8 cellular contexts compared by ENCODE assay signal in the genomic region with DNA sequence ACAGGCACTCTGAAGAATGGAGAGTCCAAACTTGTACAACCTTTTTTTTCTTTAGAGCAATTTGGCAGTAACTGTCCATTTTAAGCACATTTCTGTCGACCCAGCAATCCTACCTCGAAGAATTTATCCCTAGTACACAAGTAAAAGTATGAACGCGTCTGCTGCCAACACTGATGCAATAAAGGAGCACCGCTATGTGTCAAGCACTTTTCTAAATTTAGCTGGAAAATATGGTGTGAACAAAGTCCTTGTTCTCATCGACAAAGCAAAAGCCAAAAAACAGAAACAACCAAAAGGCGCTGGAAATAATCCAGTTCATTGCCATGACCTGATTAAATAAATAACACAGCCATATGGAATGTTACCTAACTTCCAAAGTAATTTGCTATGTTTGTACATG. TPM values are rescaled to one million over a fixed set of nuclear protein-coding genes. Genes with fewer than 3 reads are reported as not detected.
A peak's percentile ranks its signal among the peaks of the same experiment; 100 is the strongest.
DNase-seq lines count a peak whose midpoint lies in the region; ATAC-seq, FAIRE-seq and TF ChIP-seq lines count a peak whose summit lies in the region.

No MANE protein-coding gene starts in this region.

- no peak overlapping the region for H3K27ac ChIP-seq in AG04450 (ENCODE audit: low read depth, low read length)

- H3K4me1 ChIP-seq in mucosa of descending colon (ENCODE audit: low read depth) = peaks cover 22% of the 10 kb centered on the region

- no peak for FAIRE-seq in bronchial epithelial cell (lab: Jason Lieb, UNC)

- no peak for DNase-seq in AG04450 (ENCODE audit: low read depth, low spot score)
- peak; percentile 14 for DNase-seq in KBM-7
- no peak for DNase-seq in bronchial epithelial cell (ENCODE audit: low read depth)
- DNase-seq in mucosa of descending colon = no peak
- no peak for DNase-seq in stimulated activated CD4-positive, alpha-beta T cell treated with anti-CD3 and anti-CD28 coated beads, Interleukin-12 subunit alpha, Interleukin-12 subunit beta, amount 100 ng/mL, for 4 hours
- no peak for DNase-seq in islet precursor cell

- no peak for TF ChIP-seq CTCF in AG04450 (IDR thresholded peaks at IDR 0.05; ENCODE audit: low read depth, low read length)
- TF ChIP-seq CTCF in bronchial epithelial cell (IDR thresholded peaks at IDR 0.05; ENCODE audit: insufficient read depth, low read length, severe bottlenecking) = no peak
- TF ChIP-seq CTCF in mucosa of descending colon (IDR thresholded peaks at IDR 0.05) = no peak

- H3K4me3 ChIP-seq in AG04450 (ENCODE audit: low read depth, low read length) = peak overlapping the region; percentile 77
- H3K4me3 ChIP-seq in bronchial epithelial cell (ENCODE audit: low read depth, low read length) = peak overlapping the region; percentile 80
- peak overlapping the region; percentile 90 for H3K4me3 ChIP-seq in mucosa of descending colon

- in situ Hi-C loops in KBM-7 (cut with MboI; ENCODE audit: low pct_unique_long_range_greater_than_20kb, low sequenced_read_pairs) = no loop called here

- H3K36me3 ChIP-seq in bronchial epithelial cell (ENCODE audit: control insufficient read depth, insufficient read depth, low read length) (peaks cover 8% of the 10 kb centered on the region), mucosa of descending colon (ENCODE audit: low read depth) (no peaks in the 10 kb centered on the region)

- intact Hi-C loops in mucosa of descending colon (cut with DNase I, micrococcal nuclease) = no loop called here

- CTCF ChIA-PET in AG04450 (lab: Charles Lee) = interaction anchor here (1.3 to 3.1 kb wide), 6 partner anchors 24 to 167 kb away, joined by 3 to 27 read pairs (median 6); partner anchors contain the start of gene BCAS4

- peaks cover 5% of the 10 kb centered on the region; the same call in 1 of the 2 replicates for H3K9me3 ChIP-seq in AG04450 (ENCODE audit: control insufficient read depth, insufficient read depth, low read length)
- H3K9me3 ChIP-seq in mucosa of descending colon = no peaks in the 10 kb centered on the region

- no peaks in the 10 kb centered on the region for H3K27me3 ChIP-seq in AG04450 (ENCODE audit: control insufficient read depth, insufficient read depth, low read length)
- no peaks in the 10 kb centered on the region for H3K27me3 ChIP-seq in bronchial epithelial cell (ENCODE audit: control insufficient read depth, insufficient read depth, low read length)

- POLR2A ChIA-PET in AG04450 (lab: Yijun Ruan, JAX) = interaction anchor here (0.7 to 2.1 kb wide), 4 partner anchors 10 to 163 kb away, joined by 3 to 9 read pairs (median 7); partner anchors contain the start of gene BCAS4

- no peak for ATAC-seq in mucosa of descending colon
- ATAC-seq in HG02798 (IDR thresholded peaks at IDR 0.05; ENCODE audit: poor library complexity, unreplicated experiment) = no peak
- no peak for ATAC-seq in GM19452 (IDR thresholded peaks at IDR 0.05; ENCODE audit: unreplicated experiment)

RNA-seq across cellular contexts. Expression of gene DPM1, which starts 1.1 kb away (rescaled TPM):
- 48.6 and 67.5 TPM in 2 replicates for polyA plus RNA-seq in AG04450 (2011; rRNA removed)
- 20.9 and 23.1 TPM in 2 replicates for polyA minus RNA-seq in AG04450 (2011; rRNA and poly(A)+ RNA removed)
- 82.7 and 87.8 TPM in 2 replicates for total RNA-seq in bronchial epithelial cell
- 10 to 100 TPM; 30.9 to 39.5 (median 32.9) TPM for total RNA-seq in mucosa of descending colon

RNA-seq across cellular contexts. Expression of gene MOCS3, which starts 1.3 kb away (rescaled TPM):
- 3.8 and 4.0 TPM in 2 replicates for polyA plus RNA-seq in AG04450 (2011; rRNA removed)
- polyA minus RNA-seq in AG04450 (2011; rRNA and poly(A)+ RNA removed) = 5.0 and 6.6 TPM in 2 replicates
- total RNA-seq in bronchial epithelial cell (8.1 and 9.7 TPM in 2 replicates), mucosa of descending colon (1 to 10 TPM; 4.0 to 4.4 (median 4.4) TPM)

RNA-seq across cellular contexts. Expression of gene ADNP, which starts 26.0 kb away (rescaled TPM):
- polyA plus RNA-seq in AG04450 (2011; rRNA removed) = 36.8 and 40.5 TPM in 2 replicates
- 68.2 and 77.5 TPM in 2 replicates for polyA minus RNA-seq in AG04450 (2011; rRNA and poly(A)+ RNA removed)
- total RNA-seq in bronchial epithelial cell = 22.5 and 28.2 TPM in 2 replicates
- total RNA-seq in mucosa of descending colon = 10 to 100 TPM; 51.3 to 68.6 (median 61.4) TPM
